ENCODE assay signal across 9 cellular contexts in the genomic region with DNA sequence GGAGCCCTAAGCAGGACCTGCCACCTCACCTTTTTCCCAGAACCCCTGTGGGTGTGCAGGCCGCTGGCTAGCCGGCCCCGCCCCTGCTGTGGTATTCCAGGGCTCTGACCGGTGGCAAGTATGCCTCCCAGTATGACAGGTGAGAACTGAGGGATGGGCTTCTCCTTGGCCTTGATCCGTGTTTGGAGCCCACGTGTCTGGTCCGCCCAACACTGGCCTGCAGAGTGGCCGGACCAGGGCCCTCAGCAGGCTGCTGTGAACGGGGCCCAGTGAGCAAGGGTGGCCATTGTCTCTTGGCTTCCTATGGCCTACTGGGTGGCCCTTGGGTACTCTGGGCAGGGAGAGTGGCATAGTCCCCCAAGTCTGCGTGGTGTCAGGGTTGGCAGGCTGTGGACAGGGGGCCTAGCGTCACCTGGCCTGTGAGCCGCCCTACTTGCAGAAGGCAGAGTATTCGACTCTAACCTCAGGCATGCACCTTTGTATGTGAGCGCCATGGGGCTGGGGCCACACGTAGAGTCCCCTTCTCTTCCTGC. TPM values are rescaled to one million over a fixed set of nuclear protein-coding genes. Genes with fewer than 3 reads are reported as not detected.
DNase-seq lines count a peak whose midpoint lies in the region; ATAC-seq and TF ChIP-seq lines count a peak whose summit lies in the region.
"Had no signal": no experiment of that assay in that cellular context is flagged by ENCODE, and none has a peak within 500 bp of the region (broad histone marks: within the 10 kb centered on the region; RNA-seq: fewer than 3 reads in every experiment).

No MANE protein-coding gene starts in this region.

- no peaks in the 10 kb centered on the region for H3K9me3 ChIP-seq in BLaER1 treated with 17β-estradiol and CSF1 and Interleukin-3, amounts not matched to agents 10 nM and 100 nM (replicated peaks in 1 of 11)
- no peaks in the 10 kb centered on the region for H3K9me3 ChIP-seq in OCI-LY7 (ENCODE audit: low read length)
- peaks cover 0 to 4% of the 10 kb centered on the region in 2 donors for H3K9me3 ChIP-seq in neuronal stem cell (replicated peaks in 1 of 2; ENCODE audit: control insufficient read depth in 2 of 2, insufficient read depth in 1 of 2, low read depth in 1 of 2, low read length in 2 of 2)

- TF ChIP-seq CTCF in OCI-LY7 (conservative IDR thresholded peaks at IDR 0.05; ENCODE audit: low read length) (no peak), coronary artery (IDR thresholded peaks at IDR 0.05) (no peak)

- ATAC-seq in GM21723 (IDR thresholded peaks at IDR 0.05; ENCODE audit: unreplicated experiment), result no peak

- peaks cover 19 to 42% (median 36%) of the 10 kb centered on the region in 11 experiments for H3K36me3 ChIP-seq in BLaER1 treated with 17β-estradiol and CSF1 and Interleukin-3, amounts not matched to agents 10 nM and 100 nM
- H3K36me3 ChIP-seq in OCI-LY7 (ENCODE audit: insufficient read depth, low read length) (peaks cover 4% of the 10 kb centered on the region; the same call in 1 of the 2 replicates), neuronal stem cell (replicated peaks in 1 of 2; ENCODE audit: control insufficient read depth in 2 of 2, insufficient read depth in 2 of 2, low read length in 2 of 2) (peaks cover 0 to 13% of the 10 kb centered on the region in 2 donors)

- H4K20me1 ChIP-seq in BLaER1 treated with 17β-estradiol and CSF1 and Interleukin-3, amounts not matched to agents 10 nM and 100 nM, result peaks cover 47 to 73% (median 60%) of the 10 kb centered on the region in 11 experiments
- 0 out of 2 replicates have a peak, but pooled peaks cover 5% of the 10 kb centered on the region for H4K20me1 ChIP-seq in OCI-LY7 (ENCODE audit: insufficient read depth, low read length)

- no CpG with 5 or more reads among the region's 15 CpGs for WGBS in neuronal stem cell (ENCODE audit: extremely low coverage in 2 of 2, insufficient read length in 2 of 2, insufficient replicate concordance in 1 of 2), 2 donors

- peak overlapping the region; percentile 92 to 100 (median 97) for H3K4me2 ChIP-seq in BLaER1 treated with 17β-estradiol and CSF1 and Interleukin-3, amounts not matched to agents 10 nM and 100 nM
- H3K4me2 ChIP-seq in OCI-LY7 (ENCODE audit: low read length), result peak overlapping the region; percentile 99
- H3K4me2 ChIP-seq in neuronal stem cell (ENCODE audit: insufficient read depth, low read length, poor library complexity, severe bottlenecking), result peak overlapping the region; percentile 3

- intact Hi-C loops in OCI-LY7 (cut with micrococcal nuclease; ENCODE audit: unreplicated experiment), result no loop called here

- H3K23ac ChIP-seq in neuronal stem cell (ENCODE audit: low read depth, low read length, poor library complexity), result peak overlapping the region; percentile 57

- H2AK5ac ChIP-seq in neuronal stem cell (ENCODE audit: low read depth, low read length), result peak overlapping the region; percentile 63

- peak overlapping the region; percentile 78 to 98 (median 91) for H3K4me3 ChIP-seq in BLaER1 treated with 17β-estradiol and CSF1 and Interleukin-3, amounts not matched to agents 10 nM and 100 nM
- H3K4me3 ChIP-seq in OCI-LY7 (ENCODE audit: low read depth, low read length, poor library complexity, severe bottlenecking), result peak overlapping the region; percentile 83
- H3K4me3 ChIP-seq in coronary artery, result peak overlapping the region; percentile 79
- H3K4me3 ChIP-seq in neuronal stem cell (ENCODE audit: low read length in 2 of 2), result no peak overlapping the region

- no peaks in the 10 kb centered on the region for H3K9me2 ChIP-seq in OCI-LY7 (ENCODE audit: insufficient read depth, low read length)

- H2BK5ac ChIP-seq in neuronal stem cell (ENCODE audit: low read length), result no peak overlapping the region

- H3K9ac ChIP-seq in BLaER1 treated with 17β-estradiol and CSF1 and Interleukin-3, amounts not matched to agents 10 nM and 100 nM, result peak overlapping the region; percentile 85 to 100 (median 95); a peak in 20 of 22 replicates
- H3K9ac ChIP-seq in neuronal stem cell (ENCODE audit: low read depth, low read length, poor library complexity), result no peak overlapping the region

- no peak overlapping the region for H2BK120ac ChIP-seq in neuronal stem cell (ENCODE audit: low read depth, low read length)

- H3K18ac ChIP-seq in neuronal stem cell (ENCODE audit: low read length), result no peak overlapping the region

- peaks cover 53 to 61% (median 56%) of the 10 kb centered on the region in 10 experiments for H3K4me1 ChIP-seq in BLaER1 treated with 17β-estradiol and CSF1 and Interleukin-3, amounts not matched to agents 10 nM and 100 nM
- H3K4me1 ChIP-seq in OCI-LY7 (ENCODE audit: insufficient read depth, low read length, poor library complexity, severe bottlenecking) (peaks cover 39% of the 10 kb centered on the region), neuronal stem cell (ENCODE audit: control insufficient read depth in 2 of 2, insufficient read depth in 1 of 2, low read depth in 1 of 2, low read length in 2 of 2) (peaks cover 25% of the 10 kb centered on the region in 2 donors)

- no peak overlapping the region for H2BK12ac ChIP-seq in neuronal stem cell (ENCODE audit: low read length)

- BruUV-seq in OCI-LY7 (replicated peaks; lab: Mats Ljungman, UMichigan), result no TSS peak

- no peaks in the 10 kb centered on the region for H3K27me3 ChIP-seq in BLaER1 treated with 17β-estradiol and CSF1 and Interleukin-3, amounts not matched to agents 10 nM and 100 nM
- H3K27me3 ChIP-seq in neuronal stem cell (ENCODE audit: control insufficient read depth in 3 of 3, insufficient read depth in 3 of 3, low read depth in 1 of 3, low read length in 3 of 3), result peaks cover 0 to 32% (median 16%) of the 10 kb centered on the region in 3 experiments

- H3K27ac ChIP-seq in BLaER1 treated with 17β-estradiol and CSF1 and Interleukin-3, amounts not matched to agents 10 nM and 100 nM, result peak overlapping the region in 6 of 11 experiments; percentile 1 to 100 (median 94); a peak in 6 of 22 replicates
- no peak overlapping the region for H3K27ac ChIP-seq in OCI-LY7 (ENCODE audit: low read depth, low read length, poor library complexity, severe bottlenecking)
- peak overlapping the region in 1 of 2 donors; percentile 99 for H3K27ac ChIP-seq in coronary artery
- H3K27ac ChIP-seq in neuronal stem cell (replicated peaks; ENCODE audit: low read length), result no peak overlapping the region
- no peak overlapping the region for H3K27ac ChIP-seq in caudate nucleus (ENCODE audit: low read depth, low read length)

- POLR2A ChIA-PET in OCI-LY7 (lab: Charles Lee), result no interaction called here

- DNase-seq in OCI-LY7 (ENCODE audit: low spot score), result no peak
- no peak for DNase-seq in coronary artery (ENCODE audit: low spot score)
- no peak for DNase-seq in neuronal stem cell (ENCODE audit: low spot score)
- no peak for DNase-seq in caudate nucleus (lab: John Stamatoyannopoulos, UW)
- no peak for DNase-seq in NCI-H748 treated with DMSO at 0.1 percent for 48 hours (lab: John Stamatoyannopoulos, UW)
- DNase-seq in globus pallidus (ENCODE audit: low spot score), result no peak
- DNase-seq: NK-92 treated with Interleukin-12 subunit alpha and Interleukin-12 subunit beta, amount 100 ng/mL, for 24 hours had no signal

- no peak overlapping the region for H3K14ac ChIP-seq in neuronal stem cell (ENCODE audit: low read length)

- H3K79me1 ChIP-seq in neuronal stem cell (ENCODE audit: low read depth, low read length), result peaks cover 2% of the 10 kb centered on the region

- peak overlapping the region; percentile 53 for H3K4ac ChIP-seq in neuronal stem cell (ENCODE audit: low read length)

- H4K8ac ChIP-seq in neuronal stem cell (ENCODE audit: low read depth, low read length), result no peak overlapping the region

- H4K91ac ChIP-seq in neuronal stem cell (ENCODE audit: low read depth, low read length, poor library complexity), result no peak overlapping the region

- H3K79me2 ChIP-seq in OCI-LY7 (ENCODE audit: insufficient read depth, low read depth, low read length), result peaks cover 13% of the 10 kb centered on the region; the same call in 1 of the 2 replicates

- no peak overlapping the region for H2AFZ ChIP-seq in OCI-LY7 (ENCODE audit: low read length)
- no peak overlapping the region for H2AFZ ChIP-seq in neuronal stem cell (ENCODE audit: low read length)

- CTCF ChIA-PET in OCI-LY7 (lab: Charles Lee; ENCODE audit: unreplicated experiment), result no interaction called here

- no peak overlapping the region for H2BK15ac ChIP-seq in neuronal stem cell (ENCODE audit: low read length)

RNA-seq across cellular contexts. Expression of gene RNPEPL1, which starts 1.8 kb away (rescaled TPM):
- 22.7 and 41.9 TPM in 2 replicates for total RNA-seq in OCI-LY7 (2014; rRNA removed; shearing (Covaris generic))
- total RNA-seq in OCI-LY7 (2022), result 51.8 and 53.5 TPM in 2 replicates
- 15.2 TPM for polyA plus RNA-seq in neuronal stem cell (2013, experiment 1 of 2)
- polyA plus RNA-seq in neuronal stem cell (2013, experiment 2 of 2), result 15.3 TPM

RNA-seq across cellular contexts. Expression of gene DUSP28, which starts 9.9 kb away (rescaled TPM):
- total RNA-seq in OCI-LY7 (2014; rRNA removed; shearing (Covaris generic)), result 13.0 and 17.6 TPM in 2 replicates
- total RNA-seq in OCI-LY7 (2022), result 15.8 and 16.7 TPM in 2 replicates
- polyA plus RNA-seq in neuronal stem cell (2013, experiment 1 of 2), result 3.8 TPM
- polyA plus RNA-seq in neuronal stem cell (2013, experiment 2 of 2), result 3.2 TPM

RNA-seq across cellular contexts. Expression of gene ANKMY1, which starts 12.3 kb away (rescaled TPM):
- 24.7 and 30.6 TPM in 2 replicates for total RNA-seq in OCI-LY7 (2014; rRNA removed; shearing (Covaris generic))
- total RNA-seq in OCI-LY7 (2022), result 65.9 and 69.4 TPM in 2 replicates
- polyA plus RNA-seq in neuronal stem cell (2013, experiment 1 of 2), result 4.1 TPM
- 4.3 TPM for polyA plus RNA-seq in neuronal stem cell (2013, experiment 2 of 2)

RNA-seq across cellular contexts. Expression of gene CAPN10, which starts 16.5 kb away (rescaled TPM):
- total RNA-seq in OCI-LY7 (2014; rRNA removed; shearing (Covaris generic)), result 54.1 and 78.1 TPM in 2 replicates
- 67.3 and 70.6 TPM in 2 replicates for total RNA-seq in OCI-LY7 (2022)
- polyA plus RNA-seq in neuronal stem cell (2013, experiment 1 of 2), result 24.5 TPM
- polyA plus RNA-seq in neuronal stem cell (2013, experiment 2 of 2), result 23.9 TPM

RNA-seq across cellular contexts. Expression of gene GPR35, which starts 55.2 kb away (rescaled TPM):
- 0.88 and 2.1 TPM in 2 replicates for total RNA-seq in OCI-LY7 (2014; rRNA removed; shearing (Covaris generic))
- total RNA-seq in OCI-LY7 (2022), result 1.4 and 2.4 TPM in 2 replicates
- 0.92 TPM for polyA plus RNA-seq in neuronal stem cell (2013, experiment 1 of 2)
- 0.96 TPM for polyA plus RNA-seq in neuronal stem cell (2013, experiment 2 of 2)

Comparison
In these comparisons a context has a peak if more than half of its experiments do, and no peak if none do; other contexts are left out.
1. H3K27ac ChIP-seq: peak in BLaER1 treated with 17β-estradiol and CSF1 and Interleukin-3, amounts not matched to agents 10 nM and 100 nM (6 of 11); none in OCI-LY7 (single experiment), neuronal stem cell (single experiment) and caudate nucleus (single experiment).
2. H3K4me2 ChIP-seq: peak in every context shown above with its lines; median percentile 99 in OCI-LY7; 97 in BLaER1 treated with 17β-estradiol and CSF1 and Interleukin-3, amounts not matched to agents 10 nM and 100 nM; 3 in neuronal stem cell.
3. H3K4me3 ChIP-seq: peak in BLaER1 treated with 17β-estradiol and CSF1 and Interleukin-3, amounts not matched to agents 10 nM and 100 nM (10 of 10), OCI-LY7 (single experiment) and coronary artery (single experiment); none in neuronal stem cell (0 of 2).